1 cellular context compared by ENCODE assay signal in the genomic region with DNA sequence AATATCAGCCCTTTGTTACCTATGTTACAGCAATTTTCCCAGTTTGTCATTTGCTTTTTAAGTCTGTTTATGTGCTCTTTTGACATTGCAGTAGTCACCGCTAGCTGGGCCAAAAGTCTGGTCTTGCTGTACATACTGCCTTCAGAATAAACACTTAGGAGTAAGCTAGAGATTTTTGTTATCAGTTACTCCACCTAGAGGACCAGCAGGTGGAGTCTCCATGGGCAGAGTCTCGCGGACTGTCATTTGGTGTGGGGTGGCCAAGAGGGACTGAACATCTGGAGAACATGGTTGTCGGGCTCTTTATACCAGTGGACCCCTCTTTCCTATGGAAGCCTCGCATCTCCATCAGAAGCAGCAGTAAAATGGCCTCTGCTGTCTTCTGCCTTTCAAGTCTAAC.
TF ChIP-seq lines count a peak whose summit lies in the region.

No MANE protein-coding gene starts in this region.

TF ChIP-seq in K562, 482 proteins besides CTCF, POLR2A, EP300 and RAD21:
- TF ChIP-seq RCOR1 (IDR thresholded peaks at IDR 0.05; ENCODE audit: borderline replicate concordance in 1 of 2, low read depth in 2 of 2, low read length in 2 of 2) = peak in 1 of 2 experiments; percentile 28; a peak in 1 of 4 replicates
- TF ChIP-seq SREBF2 (CRISPR knock-in tag; IDR thresholded peaks at IDR 0.05) = no peak
- no peak for TF ChIP-seq MIER1 (IDR thresholded peaks at IDR 0.05; ENCODE audit: low read depth)
- TF ChIP-seq CTCFL (IDR thresholded peaks at IDR 0.05; ENCODE audit: borderline replicate concordance, insufficient read depth, low read depth, low read length, poor library complexity, severe bottlenecking) = peak; percentile 68
- TF ChIP-seq MEF2A (IDR thresholded peaks at IDR 0.05; ENCODE audit: control insufficient read depth, low read depth, low read length) = no peak
- peak; percentile 24; the same call in 1 of the 2 replicates for TF ChIP-seq ZEB2 (IDR thresholded peaks at IDR 0.05)
- 0 out of 2 replicates have a peak, but pooled peaks have one; percentile 31 for TF ChIP-seq ZBTB33 (CRISPR knock-in tag; IDR thresholded peaks at IDR 0.05)
- TF ChIP-seq NFYB (IDR thresholded peaks at IDR 0.05; ENCODE audit: extremely low read depth, insufficient read length) = no peak
- TF ChIP-seq ZNF766 (CRISPR knock-in tag; conservative IDR thresholded peaks at IDR 0.05) = no peak
- peak; percentile 33; the same call in 1 of the 2 replicates for TF ChIP-seq CTBP1 (IDR thresholded peaks at IDR 0.05; ENCODE audit: borderline replicate concordance)
- TF ChIP-seq L3MBTL2 (IDR thresholded peaks at IDR 0.05) = 0 out of 2 replicates have a peak, but pooled peaks have one; percentile 13
- TF ChIP-seq, protein P1, sequence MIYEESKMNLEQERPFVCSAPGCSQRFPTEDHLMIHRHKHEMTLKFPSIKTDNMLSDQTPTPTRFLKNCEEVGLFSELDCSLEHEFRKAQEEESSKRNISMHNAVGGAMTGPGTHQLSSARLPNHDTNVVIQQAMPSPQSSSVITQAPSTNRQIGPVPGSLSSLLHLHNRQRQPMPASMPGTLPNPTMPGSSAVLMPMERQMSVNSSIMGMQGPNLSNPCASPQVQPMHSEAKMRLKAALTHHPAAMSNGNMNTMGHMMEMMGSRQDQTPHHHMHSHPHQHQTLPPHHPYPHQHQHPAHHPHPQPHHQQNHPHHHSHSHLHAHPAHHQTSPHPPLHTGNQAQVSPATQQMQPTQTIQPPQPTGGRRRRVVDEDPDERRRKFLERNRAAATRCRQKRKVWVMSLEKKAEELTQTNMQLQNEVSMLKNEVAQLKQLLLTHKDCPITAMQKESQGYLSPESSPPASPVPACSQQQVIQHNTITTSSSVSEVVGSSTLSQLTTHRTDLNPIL (CRISPR knock-in tag; IDR thresholded peaks at IDR 0.05) = no peak
- TF ChIP-seq GATAD2B (IDR thresholded peaks at IDR 0.05; ENCODE audit: borderline replicate concordance) = 0 out of 2 replicates have a peak, but pooled peaks have one; percentile 19
- TF ChIP-seq TGIF2 (CRISPR knock-in tag; IDR thresholded peaks at IDR 0.05) = no peak
